Comparison of ENCODE assay signal across 19 cellular contexts in genomic region chr11:114553642-114554041, GRCh38. TPM values are rescaled to one million over a fixed set of nuclear protein-coding genes. Genes with fewer than 3 reads are reported as not detected.
DNase-seq lines count a peak whose midpoint lies in the region; ATAC-seq and TF ChIP-seq lines count a peak whose summit lies in the region.
"Had no signal": no experiment of that assay in that cellular context is flagged by ENCODE, and none has a peak within 500 bp of the region (broad histone marks: within the 10 kb centered on the region; RNA-seq: fewer than 3 reads in every experiment).

No MANE protein-coding gene starts in this region.

- H3K36me3 ChIP-seq in mammary epithelial cell (ENCODE audit: insufficient read depth, low read length), result no peaks in the 10 kb centered on the region
- no peaks in the 10 kb centered on the region for H3K36me3 ChIP-seq in breast epithelium
- peaks cover 0 to 15% (median 2%) of the 10 kb centered on the region in 4 donors for H3K36me3 ChIP-seq in transverse colon
- H3K36me3 ChIP-seq in ovary, result no peaks in the 10 kb centered on the region
- no peaks in the 10 kb centered on the region for H3K36me3 ChIP-seq in neural progenitor cell

- TF ChIP-seq EP300 in transverse colon (IDR thresholded peaks at IDR 0.05; ENCODE audit: low read depth) (no peak), ovary (IDR thresholded peaks at IDR 0.05) (no peak)

- no peak for TF ChIP-seq CTCF in mammary epithelial cell (conservative IDR thresholded peaks at IDR 0.05 in 1 of 2, IDR thresholded peaks at IDR 0.05 in 1 of 2; ENCODE audit: extremely low read depth in 1 of 2, insufficient read depth in 1 of 2, low read depth in 1 of 2, low read length in 2 of 2)
- no peak for TF ChIP-seq CTCF in breast epithelium (IDR thresholded peaks at IDR 0.05)
- TF ChIP-seq CTCF in foreskin keratinocyte (conservative IDR thresholded peaks at IDR 0.05), result no peak
- no peak for TF ChIP-seq CTCF in transverse colon (IDR thresholded peaks at IDR 0.05)
- no peak for TF ChIP-seq CTCF in ovary (IDR thresholded peaks at IDR 0.05)
- no peak for TF ChIP-seq CTCF in neural progenitor cell (IDR thresholded peaks at IDR 0.05)

- H3K27me3 ChIP-seq in mammary epithelial cell (ENCODE audit: insufficient read depth, low read length) (no peaks in the 10 kb centered on the region), breast epithelium (no peaks in the 10 kb centered on the region), foreskin keratinocyte (no peaks in the 10 kb centered on the region), transverse colon (no peaks in the 10 kb centered on the region), ovary (no peaks in the 10 kb centered on the region), neural progenitor cell (no peaks in the 10 kb centered on the region)

- H3K36me3 Mint-ChIP-seq in neural progenitor cell, result no peaks in the 10 kb centered on the region

- H2AFZ ChIP-seq in mammary epithelial cell (ENCODE audit: low read depth, low read length) (no peak overlapping the region), neural progenitor cell (replicated peaks) (no peak overlapping the region)

- H3K27me3 Mint-ChIP-seq in neural progenitor cell (ENCODE audit: insufficient read depth, low read depth), result no peaks in the 10 kb centered on the region

- intact Hi-C loops in mammary epithelial cell (cut with micrococcal nuclease), result no loop called here
- intact Hi-C loops in breast epithelium (cut with DNase I; ENCODE audit: low total_unique reads), result no loop called here
- intact Hi-C loops in transverse colon (cut with DNase I; ENCODE audit: low total_unique reads), result no loop called here
- intact Hi-C loops in ovary (cut with DNase I), result no loop called here

- dilution Hi-C loops in mammary epithelial cell (cut with HindIII; ENCODE audit: low sequenced_read_pairs), result no loop called here

- H4K20me1 ChIP-seq in mammary epithelial cell (ENCODE audit: insufficient read depth, low read length) (no peaks in the 10 kb centered on the region), neural progenitor cell (ENCODE audit: low read depth) (no peaks in the 10 kb centered on the region)

- H3K4me2 ChIP-seq in mammary epithelial cell (ENCODE audit: insufficient read depth, low read depth, low read length) (no peak overlapping the region), neural progenitor cell (no peak overlapping the region)

- H3K4me3 Mint-ChIP-seq in neural progenitor cell, result no peak overlapping the region

- peak; percentile 17 for DNase-seq in mammary epithelial cell
- no peak for DNase-seq in breast epithelium (ENCODE audit: low spot score in 2 of 2)
- DNase-seq in amniotic epithelial cell (ENCODE audit: low read depth), result peak; percentile 55
- peak in 1 of 2 donors; percentile 58 for DNase-seq in foreskin keratinocyte
- DNase-seq in transverse colon, result no peak
- no peak for DNase-seq in cortex of kidney (lab: John Stamatoyannopoulos, UW)
- DNase-seq in ovary, result no peak
- no peak for DNase-seq in neural progenitor cell (ENCODE audit: low spot score)
- DNase-seq: C1 segment of cervical spinal cord; COR-L47; KBM-7; NCI-H1105; NCI-H187; NCI-H69; NK-92 treated with Interleukin-12 subunit alpha and Interleukin-12 subunit beta, amount 100 ng/mL, for 24 hours; OCI-M1 had no signal

- H3K4me1 ChIP-seq in mammary epithelial cell (ENCODE audit: insufficient read depth, low read length) (no peaks in the 10 kb centered on the region), breast epithelium (no peaks in the 10 kb centered on the region), foreskin keratinocyte (no peaks in the 10 kb centered on the region), transverse colon (peaks cover 0 to 12% (median 8%) of the 10 kb centered on the region in 4 donors), ovary (ENCODE audit: insufficient read depth) (no peaks in the 10 kb centered on the region), neural progenitor cell (no peaks in the 10 kb centered on the region)

- H3K9me3 ChIP-seq in mammary epithelial cell (replicated peaks; ENCODE audit: insufficient read depth, low read length) (no peaks in the 10 kb centered on the region), breast epithelium (no peaks in the 10 kb centered on the region), transverse colon (no peaks in the 10 kb centered on the region), ovary (no peaks in the 10 kb centered on the region), neural progenitor cell (ENCODE audit: low read depth) (no peaks in the 10 kb centered on the region)

- CTCF ChIA-PET in mammary epithelial cell (lab: Charles Lee; ENCODE audit: low non-redundant PET), result no interaction called here

- in situ Hi-C loops in mammary epithelial cell (cut with MboI; ENCODE audit: low sequenced_read_pairs in 2 of 2) (no loop called here), transverse colon (cut with MboI; ENCODE audit: low pct_ligation_motif_present in 1 of 4, low pct_unique_long_range_greater_than_20kb in 1 of 4, low sequenced_read_pairs in 3 of 4) (loop anchor here in 1 of 4 donors (25.0 kb wide), 1 partner anchor 109 kb away; no protein-coding TSS in a partner anchor)

- H3K27ac ChIP-seq in mammary epithelial cell (ENCODE audit: insufficient read depth, low read depth, low read length) (no peak overlapping the region), breast epithelium (no peak overlapping the region), foreskin keratinocyte (no peak overlapping the region), transverse colon (no peak overlapping the region), ovary (no peak overlapping the region), neural progenitor cell (no peak overlapping the region)
- H3K27ac ChIP-seq: 22Rv1, HL-60 had no signal

- H3K79me2 ChIP-seq in mammary epithelial cell (ENCODE audit: insufficient read depth, low read length), result no peaks in the 10 kb centered on the region
- H3K79me2 ChIP-seq in neural progenitor cell (ENCODE audit: low read depth), result no peaks in the 10 kb centered on the region

- no peaks in the 10 kb centered on the region for H3K9me3 Mint-ChIP-seq in neural progenitor cell

- no peak overlapping the region for H3K4me3 ChIP-seq in mammary epithelial cell (replicated peaks in 1 of 3; ENCODE audit: insufficient read depth in 1 of 3, low read depth in 2 of 3, low read length in 3 of 3)
- no peak overlapping the region for H3K4me3 ChIP-seq in breast epithelium
- H3K4me3 ChIP-seq in transverse colon, result no peak overlapping the region
- no peak overlapping the region for H3K4me3 ChIP-seq in ovary
- no peak overlapping the region for H3K4me3 ChIP-seq in neural progenitor cell

- peak; percentile 37 for ATAC-seq in foreskin keratinocyte

- no peaks in the 10 kb centered on the region for H3F3A ChIP-seq in neural progenitor cell (ENCODE audit: low read depth)

- no peak overlapping the region for H3K27ac Mint-ChIP-seq in neural progenitor cell

- H3K9ac ChIP-seq in mammary epithelial cell (ENCODE audit: insufficient read depth, low read length) (no peak overlapping the region), neural progenitor cell (no peak overlapping the region)

- TF ChIP-seq POLR2A in breast epithelium (IDR thresholded peaks at IDR 0.05) (no peak), transverse colon (IDR thresholded peaks at IDR 0.05) (no peak), ovary (IDR thresholded peaks at IDR 0.05) (no peak)

- WGBS in mammary epithelial cell (ENCODE audit: low coverage, missing lambda C conversion rate), result 63% methylated on average over 2 of the region's 2 CpGs
- 57 to 68% methylated on average over 2 of the region's 2 CpGs for WGBS in transverse colon (ENCODE audit: low coverage in 1 of 2), 2 donors
- WGBS in ovary, 3 donors, result 90 to 93% (median 92%) methylated on average over 2 of the region's 2 CpGs

- no TSS peak for BruUV-seq in mammary epithelial cell (replicated peaks; lab: Mats Ljungman, UMichigan)

- H3K4me1 Mint-ChIP-seq in neural progenitor cell, result no peaks in the 10 kb centered on the region

RNA-seq across cellular contexts. Expression of gene NXPE1, which starts 6.0 kb away (rescaled TPM):
- total RNA-seq in mammary epithelial cell, result not detected
- polyA plus RNA-seq in mammary epithelial cell, result not detected
- not detected for polyA minus RNA-seq in mammary epithelial cell
- 1 to 10 TPM in 1 of 3 donors, not detected in 2; 1.3 TPM for total RNA-seq in breast epithelium
- total RNA-seq in foreskin keratinocyte, result not detected in 2 replicates
- not detected in 2 replicates for polyA plus RNA-seq in foreskin keratinocyte
- 100 to 1,000 TPM; 144 to 449 (median 370) TPM for total RNA-seq in transverse colon
- total RNA-seq in ovary, result 1 to 10 TPM in 1 of 7 donors, under 1 TPM in 2, not detected in 4; 0.15 to 1.0 (median 0.24) TPM
- polyA plus RNA-seq in ovary, result under 1 TPM in 1 of 2 donors, not detected in 1; 0.07 TPM
- total RNA-seq in neural progenitor cell (ENCODE audit: low replicate concordance), result not detected in 2 replicates
- total RNA-seq: MCF 10A had no signal

RNA-seq across cellular contexts. Expression of gene NXPE4, which starts 41.9 kb away (rescaled TPM):
- total RNA-seq in mammary epithelial cell (not detected), breast epithelium (under 1 TPM in 2 of 3 donors, not detected in 1; 0.29 to 0.66 TPM), foreskin keratinocyte (not detected in 2 replicates), transverse colon (100 to 1,000 TPM; 184 to 292 (median 263) TPM), ovary (not detected), neural progenitor cell (ENCODE audit: low replicate concordance) (not detected in 2 replicates)
- polyA plus RNA-seq in mammary epithelial cell (not detected), foreskin keratinocyte (not detected in 2 replicates), ovary (under 1 TPM in 1 of 2 donors, not detected in 1; 0.35 TPM)
- polyA minus RNA-seq in mammary epithelial cell, result not detected
- total RNA-seq: MCF 10A had no signal

Comparison
In these comparisons a context has a peak if more than half of its experiments do, and no peak if none do; other contexts are left out.
1. DNase-seq: peak in mammary epithelial cell (single experiment) and amniotic epithelial cell (single experiment); none in breast epithelium (0 of 2), transverse colon (single experiment), cortex of kidney (single experiment), ovary (0 of 5) and neural progenitor cell (single experiment).
2. RNA of gene NXPE1, which starts 6.0 kb away (total RNA-seq): 144 to 449 TPM in transverse colon; not detected in mammary epithelial cell, 1.3 TPM in breast epithelium, not detected in foreskin keratinocyte, 0.15 to 1.0 TPM in ovary and not detected in neural progenitor cell; every median in the first group is over 10 times any median in the second.
3. RNA of gene NXPE4, which starts 41.9 kb away (total RNA-seq): 184 to 292 TPM in transverse colon; 0.29 to 0.66 TPM in breast epithelium, not detected in mammary epithelial cell, not detected in foreskin keratinocyte, not detected in ovary and not detected in neural progenitor cell; every median in the first group is over 100 times any median in the second.